8 cellular contexts compared by ENCODE assay signal in genomic region chr1:209576798-209577197, GRCh38. TPM values are rescaled to one million over a fixed set of nuclear protein-coding genes. Genes with fewer than 3 reads are reported as not detected.
DNase-seq lines count a peak whose midpoint lies in the region; ATAC-seq and TF ChIP-seq lines count a peak whose summit lies in the region.

No MANE protein-coding gene starts in this region.

- no peak overlapping the region for H3K14ac ChIP-seq in H9 (ENCODE audit: insufficient read depth, low read length)

- H2BK15ac ChIP-seq in H9 (ENCODE audit: low read depth, low read length) = no peak overlapping the region

- H3K4me3 ChIP-seq in SU-DHL-6 (ENCODE audit: insufficient read depth, low read length, poor library complexity, severe bottlenecking) (no peak overlapping the region), left ventricle myocardium inferior (no peak overlapping the region)

- TF ChIP-seq CTCF in H9 (conservative IDR thresholded peaks at IDR 0.05) (peak; percentile 96), SU-DHL-6 (IDR thresholded peaks at IDR 0.05; ENCODE audit: insufficient read depth, low read length, poor library complexity, severe bottlenecking) (peak; percentile 61), left ventricle myocardium inferior (IDR thresholded peaks at IDR 0.05; ENCODE audit: borderline replicate concordance) (peak; percentile 98)

- H3K4ac ChIP-seq in H9 (ENCODE audit: low read depth, low read length) = no peak overlapping the region

- no peaks in the 10 kb centered on the region for H3F3A ChIP-seq in SU-DHL-6 (ENCODE audit: insufficient read depth)

- H2AFZ ChIP-seq in H9 (ENCODE audit: low read length) (no peak overlapping the region), SU-DHL-6 (ENCODE audit: low read depth, low read length, severe bottlenecking) (no peak overlapping the region)

- H3K4me1 ChIP-seq in H9 (ENCODE audit: insufficient read depth, low read length) (no peaks in the 10 kb centered on the region), left ventricle myocardium inferior (no peaks in the 10 kb centered on the region)

- no peak overlapping the region for H3T11ph ChIP-seq in H9 (ENCODE audit: low read length)

- no peak overlapping the region for H3K27ac Mint-ChIP-seq in H9
- no peak overlapping the region for H3K27ac Mint-ChIP-seq in activated naive CD8-positive, alpha-beta T cell treated with anti-CD3 and anti-CD28 coated beads, Interleukin-2, amount 50 U/mL, for 24 hours

- intact Hi-C loops in left ventricle myocardium inferior (cut with micrococcal nuclease) = loop anchor here (5.0 to 10.0 kb wide), 2 partner anchors 116 to 168 kb away; no protein-coding TSS in a partner anchor
- intact Hi-C loops in sciatic nerve (cut with DNase I) = no loop called here

- H3K4me3 Mint-ChIP-seq in H9 = no peak overlapping the region
- H3K4me3 Mint-ChIP-seq in activated naive CD8-positive, alpha-beta T cell treated with anti-CD3 and anti-CD28 coated beads, Interleukin-2, amount 50 U/mL, for 24 hours = no peak overlapping the region

- ATAC-seq in activated naive CD8-positive, alpha-beta T cell treated with anti-CD3 and anti-CD28 coated beads, Interleukin-2, amount 50 U/mL, for 24 hours = peak; percentile 80
- peak; percentile 93 for ATAC-seq in sciatic nerve

- no peak overlapping the region for H3K27ac ChIP-seq in H9 (ENCODE audit: insufficient read length, low read depth, low read length)
- H3K27ac ChIP-seq in SU-DHL-6 (ENCODE audit: low read depth, low read length) = no peak overlapping the region
- no peak overlapping the region for H3K27ac ChIP-seq in left ventricle myocardium inferior (replicated peaks)

- H4K91ac ChIP-seq in H9 (ENCODE audit: insufficient read length, low read depth, low read length) = no peak overlapping the region

- peaks cover 6 to 7% of the 10 kb centered on the region in 2 experiments for H3K4me1 Mint-ChIP-seq in H9
- no peaks in the 10 kb centered on the region for H3K4me1 Mint-ChIP-seq in activated naive CD8-positive, alpha-beta T cell treated with anti-CD3 and anti-CD28 coated beads, Interleukin-2, amount 50 U/mL, for 24 hours

- no peak overlapping the region for H2BK5ac ChIP-seq in H9 (ENCODE audit: insufficient read length, low read length)

- H4K5ac ChIP-seq in H9 (ENCODE audit: insufficient read length, low read depth, low read length) = no peak overlapping the region

- H3K56ac ChIP-seq in H9 (ENCODE audit: insufficient read length, low read depth, low read length) = no peak overlapping the region

- H2BK20ac ChIP-seq in H9 (ENCODE audit: low read depth, low read length, poor library complexity, severe bottlenecking) = no peak overlapping the region

- DNase-seq in ELF-1 (ENCODE audit: low read depth, low spot score) (peak; percentile 86), H9 (peak; percentile 85), MV-4-11 (lab: John Stamatoyannopoulos, UW) (peak; percentile 41), left ventricle myocardium inferior (peak; percentile 76), sciatic nerve (ENCODE audit: low spot score) (peak; percentile 88), OCI-M2 (lab: John Stamatoyannopoulos, UW; ENCODE audit: unreplicated experiment) (no peak)
- peak; percentile 78 for DNase-seq in activated naive CD8-positive, alpha-beta T cell treated with anti-CD3 and anti-CD28 coated beads, Interleukin-2, amount 50 U/mL, for 24 hours

- no peaks in the 10 kb centered on the region for H4K20me1 ChIP-seq in H9 (ENCODE audit: control insufficient read depth, insufficient read depth, insufficient read length)
- H4K20me1 ChIP-seq in SU-DHL-6 (ENCODE audit: low read depth, low read length) = no peaks in the 10 kb centered on the region

- no peaks in the 10 kb centered on the region for H3K79me2 ChIP-seq in H9 (ENCODE audit: insufficient read depth, low read length)
- no peaks in the 10 kb centered on the region for H3K79me2 ChIP-seq in SU-DHL-6 (ENCODE audit: insufficient read depth, low read length)

- no peaks in the 10 kb centered on the region for H3K36me3 ChIP-seq in SU-DHL-6 (ENCODE audit: low read length)
- no peaks in the 10 kb centered on the region for H3K36me3 ChIP-seq in left ventricle myocardium inferior

- H3K27me3 Mint-ChIP-seq in H9 (ENCODE audit: low read depth) = peaks cover 28% of the 10 kb centered on the region
- peaks cover 20% of the 10 kb centered on the region for H3K27me3 Mint-ChIP-seq in activated naive CD8-positive, alpha-beta T cell treated with anti-CD3 and anti-CD28 coated beads, Interleukin-2, amount 50 U/mL, for 24 hours

- H3K9me3 ChIP-seq in H9 (ENCODE audit: control insufficient read depth, low read depth, low read length) = no peaks in the 10 kb centered on the region
- H3K9me3 ChIP-seq in SU-DHL-6 (ENCODE audit: insufficient read depth, low read length) = no peaks in the 10 kb centered on the region
- H3K9me3 ChIP-seq in left ventricle myocardium inferior (replicated peaks) = no peaks in the 10 kb centered on the region

- H3K36me3 Mint-ChIP-seq in H9 (ENCODE audit: insufficient read depth in 1 of 3, low read depth in 3 of 3) = no peaks in the 10 kb centered on the region
- no peaks in the 10 kb centered on the region for H3K36me3 Mint-ChIP-seq in activated naive CD8-positive, alpha-beta T cell treated with anti-CD3 and anti-CD28 coated beads, Interleukin-2, amount 50 U/mL, for 24 hours (ENCODE audit: low read depth)

- H3K18ac ChIP-seq in H9 (ENCODE audit: insufficient read length, low read depth, low read length) = no peak overlapping the region

- no peaks in the 10 kb centered on the region for H3K79me1 ChIP-seq in H9 (ENCODE audit: insufficient read depth, low read depth, low read length, poor library complexity, severe bottlenecking)

- no peaks in the 10 kb centered on the region; a peak in 1 of 5 replicates for H3K9me3 Mint-ChIP-seq in H9
- H3K9me3 Mint-ChIP-seq in activated naive CD8-positive, alpha-beta T cell treated with anti-CD3 and anti-CD28 coated beads, Interleukin-2, amount 50 U/mL, for 24 hours = no peaks in the 10 kb centered on the region

- no peak overlapping the region for H2BK120ac ChIP-seq in H9 (ENCODE audit: low read depth, low read length, poor library complexity, severe bottlenecking)

- no peaks in the 10 kb centered on the region for H3K23me2 ChIP-seq in H9 (ENCODE audit: insufficient read length, low read depth, low read length, poor library complexity, severe bottlenecking)

- no peak overlapping the region for H3K23ac ChIP-seq in H9 (ENCODE audit: insufficient read length, low read depth, low read length)

- no peak overlapping the region for H3K4me2 ChIP-seq in H9 (ENCODE audit: insufficient read depth, insufficient read length, low read length)
- H3K4me2 ChIP-seq in SU-DHL-6 (ENCODE audit: low read depth, low read length, poor library complexity, severe bottlenecking) = no peak overlapping the region

- no peak overlapping the region for H4K8ac ChIP-seq in H9 (replicated peaks; ENCODE audit: insufficient read length, low read depth, low read length)

- H3K27me3 ChIP-seq in H9 (ENCODE audit: insufficient read depth, low read length) (no peaks in the 10 kb centered on the region), SU-DHL-6 (ENCODE audit: low read length) (no peaks in the 10 kb centered on the region), left ventricle myocardium inferior (ENCODE audit: low read depth) (peaks cover 38% of the 10 kb centered on the region)

- no peak overlapping the region for H2AK5ac ChIP-seq in H9 (ENCODE audit: insufficient read length, low read length)

- WGBS in H9 (ENCODE audit: extremely low coverage, insufficient read length, low lambda C conversion rate) = no CpG with 5 or more reads among the region's 6 CpGs

- H2BK12ac ChIP-seq in H9 (ENCODE audit: insufficient read length, low read depth, low read length) = no peak overlapping the region

- H3K9me2 ChIP-seq in SU-DHL-6 (replicated peaks; ENCODE audit: insufficient read depth, low read length) = no peaks in the 10 kb centered on the region

- H3K9ac ChIP-seq in H9 (ENCODE audit: extremely low read depth, insufficient read length, low read length) (no peak overlapping the region), SU-DHL-6 (ENCODE audit: low read length) (no peak overlapping the region)

RNA-seq across cellular contexts. Expression of gene CAMK1G, which starts 6.7 kb away (rescaled TPM):
- total RNA-seq in H9 (2021) (0.20 and 0.28 TPM in 2 replicates), left ventricle myocardium inferior (not detected), sciatic nerve (0.18 TPM)
